In the genomic region with DNA sequence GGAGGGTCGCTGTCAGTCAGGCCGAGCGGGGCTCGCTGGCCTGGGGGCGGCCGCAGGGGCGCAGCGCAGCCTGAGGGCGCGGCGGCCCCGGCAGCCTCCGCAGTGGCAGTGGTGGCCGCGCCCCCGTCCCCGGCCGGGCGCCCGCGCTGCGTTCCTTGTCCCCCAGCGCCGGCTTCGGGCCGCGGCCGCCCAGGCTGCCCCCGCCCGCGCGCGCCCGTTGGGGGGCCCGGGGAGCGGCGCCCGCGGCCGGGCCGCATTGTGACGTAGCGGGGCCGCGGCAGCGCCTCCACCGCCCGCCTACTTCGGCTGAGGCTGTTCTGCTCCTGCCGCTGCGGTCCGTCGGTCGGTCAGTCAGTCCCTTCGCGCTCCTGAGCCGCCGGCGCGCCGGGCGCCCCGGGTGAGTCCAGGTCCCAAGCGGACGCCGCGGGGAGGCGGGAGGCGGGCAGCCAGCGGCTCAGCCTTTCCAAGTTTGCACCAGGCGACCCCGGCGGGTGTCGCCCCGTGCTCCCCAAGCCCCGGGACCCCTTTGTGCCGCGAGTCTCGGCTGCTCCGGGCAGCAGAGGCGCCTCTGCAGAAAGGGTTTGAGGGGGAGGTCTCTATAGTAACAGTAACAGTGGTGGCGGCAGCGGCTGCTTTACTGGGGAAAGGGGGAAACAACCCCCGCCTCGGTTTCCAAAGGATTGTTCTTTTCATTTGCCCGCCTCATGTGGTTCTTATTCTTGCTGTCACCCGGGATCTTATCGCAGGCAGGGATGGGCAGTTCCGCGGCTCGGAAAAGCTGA, we compare ENCODE assay signal across 8 cellular contexts. TPM values are rescaled to one million over a fixed set of nuclear protein-coding genes. Genes with fewer than 3 reads are reported as not detected.
DNase-seq lines count a peak whose midpoint lies in the region; ATAC-seq and TF ChIP-seq lines count a peak whose summit lies in the region.

A gene (plus strand): TSS at position 350 of the 782 bp plus-strand sequence. CDS start 78,898 bp downstream, outside the sequence.

- H3K4me2 ChIP-seq in HCT116 (ENCODE audit: low read length) = peak within 1 kb of the TSS; percentile 65

- H3K79me2 ChIP-seq in HCT116 (ENCODE audit: insufficient read depth, low read length) = no peaks in the 10 kb centered on the region

- H3K9me3 ChIP-seq in HCT116 (ENCODE audit: control insufficient read depth in 1 of 2, insufficient read depth in 1 of 2, low read depth in 1 of 2, low read length in 2 of 2) (no peaks in the 10 kb centered on the region), mesodermal cell (ENCODE audit: control insufficient read depth, low read length) (peaks cover 4% of the 10 kb centered on the region), upper lobe of left lung (no peaks in the 10 kb centered on the region)

- CTCF ChIA-PET in HCT116 (lab: Charles Lee) = no interaction called here

- no peak for TF ChIP-seq RAD21 in HCT116 (IDR thresholded peaks at IDR 0.05; ENCODE audit: low read depth)

- TF ChIP-seq POLR2A in HCT116 (IDR thresholded peaks at IDR 0.05; ENCODE audit: borderline replicate concordance, extremely low read depth, insufficient read depth, insufficient read length) = no peak
- no peak for TF ChIP-seq POLR2A in upper lobe of left lung (IDR thresholded peaks at IDR 0.05)

- peak within 1 kb of the TSS; percentile 53 for H3K4me3 ChIP-seq in GM12865 (ENCODE audit: low read depth, low read length)
- H3K4me3 ChIP-seq in HCT116 (replicated peaks in 1 of 2; ENCODE audit: low read depth in 1 of 2, low read length in 2 of 2) = peak within 1 kb of the TSS; percentile 36 to 51
- peak within 1 kb of the TSS; percentile 64 for H3K4me3 ChIP-seq in epithelial cell of proximal tubule (ENCODE audit: low read depth, low read length)
- H3K4me3 ChIP-seq in mesodermal cell (ENCODE audit: extremely low read depth, insufficient read depth, low read length, poor library complexity, severe bottlenecking) = peak within 1 kb of the TSS; percentile 73
- H3K4me3 ChIP-seq in upper lobe of left lung = peak within 1 kb of the TSS; percentile 52 to 67 (median 62)

- POLR2A ChIA-PET in HCT116 (lab: Charles Lee) = no interaction called here

- ATAC-seq in HCT116 = peak; percentile 86
- peak; percentile 34 to 83 for ATAC-seq in upper lobe of left lung (ENCODE audit: low FRiP score in 2 of 2)

- H3K36me3 ChIP-seq in HCT116 (ENCODE audit: control insufficient read depth in 1 of 2, insufficient read depth in 2 of 2, low read length in 2 of 2) (no peaks in the 10 kb centered on the region), mesodermal cell (ENCODE audit: control insufficient read depth, insufficient read depth, low read length) (no peaks in the 10 kb centered on the region), upper lobe of left lung (no peaks in the 10 kb centered on the region)

- intact Hi-C loops in HCT116 (cut with micrococcal nuclease) = no loop called here

- DNase-seq in GM12865 (ENCODE audit: low read depth) (peak; percentile 38), HCT116 (ENCODE audit: low read depth, low spot score) (no peak), RPMI8226 (peak; percentile 70), epithelial cell of proximal tubule (ENCODE audit: low read depth) (no peak), upper lobe of left lung (peak; percentile 31 to 92), pons (ENCODE audit: low spot score) (no peak), GF-D8 (lab: John Stamatoyannopoulos, UW) (no peak)

- H3K27ac ChIP-seq in HCT116 (ENCODE audit: low read depth, low read length) (no peak within 1 kb of the TSS; the same call in 1 of the 2 replicates), mesodermal cell (ENCODE audit: low read depth, low read length, severe bottlenecking) (peak within 1 kb of the TSS; percentile 46), upper lobe of left lung (peak within 1 kb of the TSS in 1 of 4 donors; percentile 49)

- no peak within 1 kb of the TSS for H2AFZ ChIP-seq in HCT116 (ENCODE audit: low read depth, low read length, poor library complexity, severe bottlenecking)

- RAD21 ChIA-PET in HCT116 (lab: Charles Lee; ENCODE audit: low non-redundant PET in 1 of 2, low total read pairs in 2 of 2, uncharacterized antibody in 2 of 2, unreplicated experiment in 2 of 2) = no interaction called here

- TF ChIP-seq CTCF in GM12865 (IDR thresholded peaks at IDR 0.05; ENCODE audit: insufficient read depth, low read depth, low read length, missing control alignments) (no peak), HCT116 (IDR thresholded peaks at IDR 0.05 in 2 of 3, conservative IDR thresholded peaks at IDR 0.05 in 1 of 3; ENCODE audit: borderline replicate concordance in 1 of 3, insufficient read depth in 1 of 3, low read depth in 2 of 3, low read length in 2 of 3) (no peak), epithelial cell of proximal tubule (conservative IDR thresholded peaks at IDR 0.05; ENCODE audit: low read depth, low read length) (no peak), upper lobe of left lung (IDR thresholded peaks at IDR 0.05) (no peak)

- no TSS peak for BruUV-seq in HCT116 (replicated peaks; lab: Mats Ljungman, UMichigan)

- no peak within 1 kb of the TSS for H3K9ac ChIP-seq in HCT116 (ENCODE audit: low read length)

- no peak for TF ChIP-seq EP300 in upper lobe of left lung (IDR thresholded peaks at IDR 0.05)

- 0% methylated on average over 54 to 66 of the region's 91 CpGs for WGBS in mesodermal cell (ENCODE audit: insufficient coverage in 2 of 2), 2 experiments
- 1% methylated on average over 14 to 22 of the region's 91 CpGs for WGBS in upper lobe of left lung, 2 donors

- no peaks in the 10 kb centered on the region for H3K9me2 ChIP-seq in HCT116 (ENCODE audit: insufficient read depth)

- H3K27me3 ChIP-seq in HCT116 (ENCODE audit: insufficient read depth, low read length) (peaks cover 12% of the 10 kb centered on the region; the same call in 1 of the 2 replicates), upper lobe of left lung (peaks cover 0 to 5% (median 0%) of the 10 kb centered on the region in 4 donors)

- H4K20me1 ChIP-seq in HCT116 (ENCODE audit: insufficient read depth) = no peaks in the 10 kb centered on the region

- H3K4me1 ChIP-seq in HCT116 (ENCODE audit: control insufficient read depth in 1 of 2, insufficient read depth in 2 of 2, low read length in 2 of 2) (no peaks in the 10 kb centered on the region), mesodermal cell (ENCODE audit: control insufficient read depth, insufficient read depth, low read length, poor library complexity, severe bottlenecking) (peaks cover 4% of the 10 kb centered on the region), upper lobe of left lung (peaks cover 14 to 20% (median 19%) of the 10 kb centered on the region in 4 donors)

TF ChIP-seq in HCT116, 20 proteins besides CTCF, POLR2A, EP300 and RAD21:
- no peak for TF ChIP-seq SIN3A (IDR thresholded peaks at IDR 0.05; ENCODE audit: low read depth)
- TF ChIP-seq, protein P1, sequence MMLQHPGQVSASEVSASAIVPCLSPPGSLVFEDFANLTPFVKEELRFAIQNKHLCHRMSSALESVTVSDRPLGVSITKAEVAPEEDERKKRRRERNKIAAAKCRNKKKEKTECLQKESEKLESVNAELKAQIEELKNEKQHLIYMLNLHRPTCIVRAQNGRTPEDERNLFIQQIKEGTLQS (IDR thresholded peaks at IDR 0.05) = no peak
- TF ChIP-seq JUND (IDR thresholded peaks at IDR 0.05) = no peak

RNA-seq across cellular contexts. Expression of the gene that starts here (rescaled TPM):
- total RNA-seq in HCT116 (2021; ENCODE audit: unreplicated experiment) = not detected
- 0.08 and 0.30 TPM in 2 replicates for polyA plus RNA-seq in HCT116 (2012)
- total RNA-seq in epithelial cell of proximal tubule = 1.1 and 1.8 TPM in 2 replicates
- polyA plus RNA-seq in mesodermal cell (2013, experiment 1 of 2) = 20.2 TPM
- 19.3 TPM for polyA plus RNA-seq in mesodermal cell (2013, experiment 2 of 2)
- 1 to 10 TPM; 1.2 to 6.3 (median 2.3) TPM for total RNA-seq in upper lobe of left lung

Comparison
In these comparisons a context has a peak if more than half of its experiments do, and no peak if none do; other contexts are left out.
1. Peak in ATAC-seq, H3K4me3 ChIP-seq and H3K4me2 ChIP-seq in HCT116; RNA of the gene not detected or under 1 TPM.
2. DNase-seq: peak in GM12865 (single experiment), RPMI8226 (single experiment) and upper lobe of left lung (2 of 2); none in HCT116 (single experiment), epithelial cell of proximal tubule (single experiment), pons (single experiment) and GF-D8 (single experiment).
3. Peak in every context shown above with its lines, with median percentiles within 50 percentile points of each other: H3K4me3 ChIP-seq.